In the genomic region with DNA sequence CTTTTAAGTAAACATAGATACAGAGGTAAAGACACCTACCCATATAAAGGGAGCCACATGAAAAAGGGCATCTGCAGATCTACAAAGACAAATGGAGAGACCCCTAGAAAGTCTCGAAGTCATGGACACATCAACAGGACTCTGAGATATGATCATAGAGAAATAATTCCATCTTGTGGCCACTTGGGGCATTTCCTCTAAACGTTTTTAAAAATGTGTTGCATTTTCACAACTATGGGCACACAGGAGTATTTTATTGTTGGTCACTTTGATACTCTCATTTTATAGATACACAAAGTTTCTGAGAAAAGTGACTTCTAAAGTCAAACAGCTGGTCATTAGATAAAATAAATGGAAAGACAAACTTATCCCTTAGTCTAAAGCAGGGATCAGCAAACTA, we compare ENCODE assay signal across 21 cellular contexts.
DNase-seq lines count a peak whose midpoint lies in the region; ATAC-seq and TF ChIP-seq lines count a peak whose summit lies in the region.
"Had no signal": no experiment of that assay in that cellular context is flagged by ENCODE, and none has a peak within 500 bp of the region (broad histone marks: within the 10 kb centered on the region; RNA-seq: fewer than 3 reads in every experiment).

No MANE protein-coding gene starts in this region.

- ATAC-seq in HCT116 = no peak
- ATAC-seq: GM23338 had no signal

- no peaks in the 10 kb centered on the region for H3K36me3 ChIP-seq in HCT116 (ENCODE audit: control insufficient read depth in 1 of 2, insufficient read depth in 2 of 2, low read length in 2 of 2)
- H3K36me3 ChIP-seq: BE2C, Peyer's patch had no signal

- H2AFZ ChIP-seq in HCT116 (ENCODE audit: low read depth, low read length, poor library complexity, severe bottlenecking) = no peak overlapping the region
- H2AFZ ChIP-seq: GM23338 had no signal

- H4K20me1 ChIP-seq in HCT116 (ENCODE audit: insufficient read depth) = no peaks in the 10 kb centered on the region

- POLR2A ChIA-PET in HCT116 (lab: Charles Lee) = no interaction called here

- no peak overlapping the region for H3K27ac Mint-ChIP-seq in mesothelial cell of epicardium
- H3K27ac Mint-ChIP-seq: CD4-positive, alpha-beta memory T cell; GM23338 had no signal

- RAD21 ChIA-PET in HCT116 (lab: Charles Lee; ENCODE audit: low non-redundant PET in 1 of 2, low total read pairs in 2 of 2, uncharacterized antibody in 2 of 2, unreplicated experiment in 2 of 2) = no interaction called here

- CTCF ChIA-PET in HCT116 (lab: Charles Lee) = no interaction called here

- H3K4me3 Mint-ChIP-seq in mesothelial cell of epicardium = no peak overlapping the region
- H3K4me3 Mint-ChIP-seq: CD4-positive, alpha-beta memory T cell; GM23338 had no signal

- H3K4me1 ChIP-seq in HCT116 (ENCODE audit: control insufficient read depth in 1 of 2, insufficient read depth in 2 of 2, low read length in 2 of 2) = no peaks in the 10 kb centered on the region
- H3K4me1 ChIP-seq: BE2C, Peyer's patch had no signal

- TF ChIP-seq RAD21 in HCT116 (IDR thresholded peaks at IDR 0.05; ENCODE audit: low read depth) = peak; percentile 58

- intact Hi-C loops in HCT116 (cut with micrococcal nuclease) = no loop called here

- DNase-seq in DMS 273 (lab: John Stamatoyannopoulos, UW; ENCODE audit: unreplicated experiment) = peak; percentile 6
- DNase-seq in DMS 273 treated with DMSO at 0.1 percent for 48 hours (lab: John Stamatoyannopoulos, UW) = no peak
- DNase-seq in HCT116 (ENCODE audit: low read depth, low spot score) = peak; percentile 8
- peak; percentile 14 for DNase-seq in OCI-M1 (lab: John Stamatoyannopoulos, UW)
- DNase-seq in mesothelial cell of epicardium (ENCODE audit: low spot score in 2 of 2, unreplicated experiment in 2 of 2) = no peak
- no peak for DNase-seq in erythroblast (lab: John Stamatoyannopoulos, UW)
- no peak for DNase-seq in activated CD4-positive, CD25-positive, alpha-beta regulatory T cell (lab: John Stamatoyannopoulos, UW)
- no peak for DNase-seq in NCI-H146 treated with DMSO at 0.1 percent for 48 hours (lab: John Stamatoyannopoulos, UW; ENCODE audit: unreplicated experiment)
- DNase-seq: BE2C; CD4-positive, alpha-beta memory T cell; EL; NCI-H1092 treated with DMSO at 0.1 percent for 48 hours; NCI-H1930; NCI-H2171; NCI-H446; NCI-H69; Peyer's patch; Right ventricle myocardium superior had no signal

- BruUV-seq in HCT116 (replicated peaks; lab: Mats Ljungman, UMichigan) = no TSS peak

- H3K9ac ChIP-seq in HCT116 (ENCODE audit: low read length) = no peak overlapping the region
- H3K9ac ChIP-seq: KMS-11 had no signal

- no peak overlapping the region for H3K4me3 ChIP-seq in HCT116 (replicated peaks in 1 of 2; ENCODE audit: low read depth in 1 of 2, low read length in 2 of 2)
- H3K4me3 ChIP-seq: GM23338, Peyer's patch had no signal

- H3K27ac ChIP-seq in HCT116 (ENCODE audit: low read depth, low read length) = no peak overlapping the region
- H3K27ac ChIP-seq: 22Rv1, KMS-11, Peyer's patch had no signal

- H3K36me3 Mint-ChIP-seq in mesothelial cell of epicardium = no peaks in the 10 kb centered on the region
- H3K36me3 Mint-ChIP-seq: CD4-positive, alpha-beta memory T cell had no signal

- H3K9me2 ChIP-seq in HCT116 (ENCODE audit: insufficient read depth) = no peaks in the 10 kb centered on the region

- peaks cover 42% of the 10 kb centered on the region for H3K27me3 Mint-ChIP-seq in mesothelial cell of epicardium (ENCODE audit: low read depth)

- H3K9me3 ChIP-seq in HCT116 (ENCODE audit: control insufficient read depth in 1 of 2, insufficient read depth in 1 of 2, low read depth in 1 of 2, low read length in 2 of 2) = no peaks in the 10 kb centered on the region
- H3K9me3 ChIP-seq: BE2C, Peyer's patch had no signal

- no peaks in the 10 kb centered on the region for H3K4me1 Mint-ChIP-seq in mesothelial cell of epicardium
- H3K4me1 Mint-ChIP-seq: CD4-positive, alpha-beta memory T cell had no signal

- TF ChIP-seq POLR2A in HCT116 (IDR thresholded peaks at IDR 0.05; ENCODE audit: borderline replicate concordance, extremely low read depth, insufficient read depth, insufficient read length) (no peak), erythroblast (IDR thresholded peaks at IDR 0.05; ENCODE audit: low read length) (no peak)

- H3K4me2 ChIP-seq in HCT116 (ENCODE audit: low read length) = no peak overlapping the region
- H3K4me2 ChIP-seq: GM23338, KMS-11 had no signal

- H3K27me3 ChIP-seq in HCT116 (ENCODE audit: insufficient read depth, low read length) = peaks cover 51% of the 10 kb centered on the region
- H3K27me3 ChIP-seq: BE2C, Peyer's patch had no signal

- no peaks in the 10 kb centered on the region for H3K79me2 ChIP-seq in HCT116 (ENCODE audit: insufficient read depth, low read length)

- TF ChIP-seq CTCF in HCT116 (IDR thresholded peaks at IDR 0.05 in 2 of 3, conservative IDR thresholded peaks at IDR 0.05 in 1 of 3; ENCODE audit: borderline replicate concordance in 1 of 3, insufficient read depth in 1 of 3, low read depth in 2 of 3, low read length in 2 of 3) (peak; percentile 20 to 74 (median 34); a peak in 4 of 6 replicates), mesothelial cell of epicardium (IDR thresholded peaks at IDR 0.05; ENCODE audit: unreplicated experiment) (peak; percentile 23)

- H3K9me3 Mint-ChIP-seq in mesothelial cell of epicardium = peaks cover 11% of the 10 kb centered on the region

TF ChIP-seq in HCT116, 20 proteins besides CTCF, POLR2A, EP300 and RAD21:
- TF ChIP-seq SIN3A (IDR thresholded peaks at IDR 0.05; ENCODE audit: low read depth) (no peak), CBX3 (IDR thresholded peaks at IDR 0.05; ENCODE audit: low read depth) (0 out of 2 replicates have a peak, but pooled peaks have one; percentile 16), POLR2AphosphoS5 (IDR thresholded peaks at IDR 0.05; ENCODE audit: low read depth, low read length) (no peak), TCF7L2 (IDR thresholded peaks at IDR 0.05; ENCODE audit: borderline replicate concordance, extremely low read depth, insufficient read depth, insufficient read length) (no peak), ZNF274 (IDR thresholded peaks at IDR 0.05; ENCODE audit: low read depth, low read length) (no peak), JUND (IDR thresholded peaks at IDR 0.05) (no peak)
- TF ChIP-seq, protein P1, sequence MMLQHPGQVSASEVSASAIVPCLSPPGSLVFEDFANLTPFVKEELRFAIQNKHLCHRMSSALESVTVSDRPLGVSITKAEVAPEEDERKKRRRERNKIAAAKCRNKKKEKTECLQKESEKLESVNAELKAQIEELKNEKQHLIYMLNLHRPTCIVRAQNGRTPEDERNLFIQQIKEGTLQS (IDR thresholded peaks at IDR 0.05) = no peak
TF ChIP-seq in HCT116: peak in this region for 1.

Comparison
In these comparisons a context has a peak if more than half of its experiments do, and no peak if none do; other contexts are left out.
1. DNase-seq: peak in DMS 273 (single experiment), HCT116 (single experiment) and OCI-M1 (single experiment); none in DMS 273 treated with DMSO at 0.1 percent for 48 hours (single experiment), mesothelial cell of epicardium (0 of 2), erythroblast (0 of 2), activated CD4-positive, CD25-positive, alpha-beta regulatory T cell (0 of 4) and NCI-H146 treated with DMSO at 0.1 percent for 48 hours (single experiment).